Comparison of ENCODE assay signal across 16 cellular contexts in the genomic region with DNA sequence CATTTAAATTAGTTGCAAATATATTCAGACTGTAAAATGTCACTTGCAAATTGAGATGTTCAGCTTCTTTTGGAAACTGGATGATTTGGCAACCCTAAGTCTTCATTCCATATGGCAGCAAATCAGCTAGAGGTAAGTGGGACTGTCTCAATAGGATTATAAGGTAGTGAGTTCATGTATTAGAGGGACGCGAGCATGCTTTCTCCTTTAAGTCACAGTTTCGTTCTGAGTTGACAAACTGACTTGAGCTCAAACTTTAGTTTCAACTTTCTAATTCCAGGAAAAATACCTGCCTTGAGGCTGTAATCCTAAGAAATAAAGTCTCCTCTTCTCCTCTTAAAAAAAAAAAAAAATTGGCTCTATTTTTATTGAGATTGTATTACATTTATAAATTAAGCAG. TPM values are rescaled to one million over a fixed set of nuclear protein-coding genes. Genes with fewer than 3 reads are reported as not detected.
A peak's percentile ranks its signal among the peaks of the same experiment; 100 is the strongest.
DNase-seq lines count a peak whose midpoint lies in the region; ATAC-seq and TF ChIP-seq lines count a peak whose summit lies in the region.
"Had no signal": no experiment of that assay in that cellular context is flagged by ENCODE, and none has a peak within 500 bp of the region (broad histone marks: within the 10 kb centered on the region; RNA-seq: fewer than 3 reads in every experiment).

No MANE protein-coding gene starts in this region.

- intact Hi-C loops in esophagus squamous epithelium (cut with DNase I), result no loop called here

- H3K9me3 Mint-ChIP-seq in stimulated activated memory B cell treated with anti-CD40 and anti-IgM and Interleukin-4, amounts not matched to agents 10 μg/mL and 1 μg/mL and 100 μg/mL, for 72 hours, result no peaks in the 10 kb centered on the region

- peaks cover 22% of the 10 kb centered on the region for H3K4me1 Mint-ChIP-seq in stimulated activated memory B cell treated with anti-CD40 and anti-IgM and Interleukin-4, amounts not matched to agents 10 μg/mL and 1 μg/mL and 100 μg/mL, for 72 hours

- no peak for TF ChIP-seq POLR2A in esophagus squamous epithelium (IDR thresholded peaks at IDR 0.05)

- H3K9me3 ChIP-seq in esophagus squamous epithelium, result no peaks in the 10 kb centered on the region
- H3K9me3 ChIP-seq: HAP-1, heart left ventricle, vagina had no signal

- DNase-seq in NCI-H82 (lab: John Stamatoyannopoulos, UW) (peak; percentile 39), esophagus squamous epithelium (lab: John Stamatoyannopoulos, UW) (no peak), G401 (ENCODE audit: low spot score) (no peak), inferior parietal cortex (ENCODE audit: extremely low spot score) (no peak)
- DNase-seq: heart left ventricle; NCI-H2029; stimulated activated CD4-positive, alpha-beta T cell treated with anti-CD3 and anti-CD28 coated beads, Interleukin-12 subunit alpha, Interleukin-12 subunit beta, amount 100 ng/mL, for 4 hours had no signal

- H3K4me1 ChIP-seq in esophagus squamous epithelium, result no peaks in the 10 kb centered on the region
- H3K4me1 ChIP-seq: heart left ventricle, vagina had no signal

- no peak for TF ChIP-seq CTCF in esophagus squamous epithelium (IDR thresholded peaks at IDR 0.05)

- ATAC-seq in GM18502 (IDR thresholded peaks at IDR 0.05; ENCODE audit: poor library complexity, unreplicated experiment), result peak; percentile 73
- peak; percentile 75 for ATAC-seq in GM19395 (IDR thresholded peaks at IDR 0.05; ENCODE audit: unreplicated experiment)
- ATAC-seq in HG02798 (IDR thresholded peaks at IDR 0.05; ENCODE audit: poor library complexity, unreplicated experiment), result peak; percentile 66
- ATAC-seq in stimulated activated memory B cell treated with anti-CD40 and anti-IgM and Interleukin-4, amounts not matched to agents 10 μg/mL and 1 μg/mL and 100 μg/mL, for 72 hours, result no peak
- ATAC-seq: heart left ventricle, HepG2, Panc1 had no signal

- H3K27ac ChIP-seq in esophagus squamous epithelium, result no peak overlapping the region
- H3K27ac ChIP-seq: heart left ventricle, vagina had no signal

- no peak overlapping the region for H3K4me3 Mint-ChIP-seq in stimulated activated memory B cell treated with anti-CD40 and anti-IgM and Interleukin-4, amounts not matched to agents 10 μg/mL and 1 μg/mL and 100 μg/mL, for 72 hours

- no peak overlapping the region for H3K27ac Mint-ChIP-seq in stimulated activated memory B cell treated with anti-CD40 and anti-IgM and Interleukin-4, amounts not matched to agents 10 μg/mL and 1 μg/mL and 100 μg/mL, for 72 hours

- no peaks in the 10 kb centered on the region for H3K27me3 ChIP-seq in esophagus squamous epithelium
- H3K27me3 ChIP-seq: heart left ventricle, vagina had no signal

- no peaks in the 10 kb centered on the region for H3K27me3 Mint-ChIP-seq in stimulated activated memory B cell treated with anti-CD40 and anti-IgM and Interleukin-4, amounts not matched to agents 10 μg/mL and 1 μg/mL and 100 μg/mL, for 72 hours

- WGBS in esophagus squamous epithelium, 2 donors, result 63 to 84% methylated on average over 3 of the region's 3 CpGs

- in situ Hi-C loops in G401 (cut with HindIII; ENCODE audit: low sequenced_read_pairs), result no loop called here

- H3K36me3 ChIP-seq in esophagus squamous epithelium, result no peaks in the 10 kb centered on the region
- H3K36me3 ChIP-seq: HAP-1, heart left ventricle, vagina had no signal

- H3K4me3 ChIP-seq in esophagus squamous epithelium, result no peak overlapping the region
- H3K4me3 ChIP-seq: HAP-1, heart left ventricle, lung, vagina had no signal

- no peaks in the 10 kb centered on the region for H3K36me3 Mint-ChIP-seq in stimulated activated memory B cell treated with anti-CD40 and anti-IgM and Interleukin-4, amounts not matched to agents 10 μg/mL and 1 μg/mL and 100 μg/mL, for 72 hours

RNA-seq across cellular contexts. Expression of gene TMEM131L, which starts 44.2 kb away (rescaled TPM):
- 10 to 100 TPM in 3 of 4 donors, 1 to 10 TPM in 1; 9.2 to 14.7 (median 12.4) TPM for total RNA-seq in esophagus squamous epithelium
- total RNA-seq in G401 (2014; rRNA removed; shearing (Covaris generic)), result 4.5 and 13.5 TPM in 2 replicates
